1 cellular context compared by ENCODE assay signal in the genomic region with DNA sequence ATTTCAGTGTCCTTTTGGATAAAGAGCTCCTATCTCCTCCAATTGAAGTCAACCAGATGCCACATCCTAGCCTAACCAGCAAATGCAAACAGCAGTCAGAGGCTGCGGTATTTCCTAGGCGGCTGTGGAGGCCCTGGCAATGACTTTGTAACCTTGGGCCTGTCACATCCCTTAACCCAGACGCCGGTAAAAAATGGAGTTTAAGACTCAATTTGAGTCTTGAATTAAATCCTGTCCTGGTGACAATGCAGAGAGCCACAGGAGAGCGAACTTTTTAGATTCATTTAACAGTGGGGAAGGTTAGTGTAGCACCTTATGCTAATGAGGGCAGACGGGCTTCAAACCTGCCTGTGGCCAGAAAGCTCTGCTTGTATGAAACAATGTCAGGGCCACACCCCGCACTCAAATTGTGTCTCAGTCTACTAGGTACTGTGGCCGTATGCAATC.
TF ChIP-seq lines count a peak whose summit lies in the region.

No MANE protein-coding gene starts in this region.

TF ChIP-seq in HCT116, 20 proteins besides CTCF, POLR2A, EP300 and RAD21 (continued from another document):
- TF ChIP-seq, protein P1, sequence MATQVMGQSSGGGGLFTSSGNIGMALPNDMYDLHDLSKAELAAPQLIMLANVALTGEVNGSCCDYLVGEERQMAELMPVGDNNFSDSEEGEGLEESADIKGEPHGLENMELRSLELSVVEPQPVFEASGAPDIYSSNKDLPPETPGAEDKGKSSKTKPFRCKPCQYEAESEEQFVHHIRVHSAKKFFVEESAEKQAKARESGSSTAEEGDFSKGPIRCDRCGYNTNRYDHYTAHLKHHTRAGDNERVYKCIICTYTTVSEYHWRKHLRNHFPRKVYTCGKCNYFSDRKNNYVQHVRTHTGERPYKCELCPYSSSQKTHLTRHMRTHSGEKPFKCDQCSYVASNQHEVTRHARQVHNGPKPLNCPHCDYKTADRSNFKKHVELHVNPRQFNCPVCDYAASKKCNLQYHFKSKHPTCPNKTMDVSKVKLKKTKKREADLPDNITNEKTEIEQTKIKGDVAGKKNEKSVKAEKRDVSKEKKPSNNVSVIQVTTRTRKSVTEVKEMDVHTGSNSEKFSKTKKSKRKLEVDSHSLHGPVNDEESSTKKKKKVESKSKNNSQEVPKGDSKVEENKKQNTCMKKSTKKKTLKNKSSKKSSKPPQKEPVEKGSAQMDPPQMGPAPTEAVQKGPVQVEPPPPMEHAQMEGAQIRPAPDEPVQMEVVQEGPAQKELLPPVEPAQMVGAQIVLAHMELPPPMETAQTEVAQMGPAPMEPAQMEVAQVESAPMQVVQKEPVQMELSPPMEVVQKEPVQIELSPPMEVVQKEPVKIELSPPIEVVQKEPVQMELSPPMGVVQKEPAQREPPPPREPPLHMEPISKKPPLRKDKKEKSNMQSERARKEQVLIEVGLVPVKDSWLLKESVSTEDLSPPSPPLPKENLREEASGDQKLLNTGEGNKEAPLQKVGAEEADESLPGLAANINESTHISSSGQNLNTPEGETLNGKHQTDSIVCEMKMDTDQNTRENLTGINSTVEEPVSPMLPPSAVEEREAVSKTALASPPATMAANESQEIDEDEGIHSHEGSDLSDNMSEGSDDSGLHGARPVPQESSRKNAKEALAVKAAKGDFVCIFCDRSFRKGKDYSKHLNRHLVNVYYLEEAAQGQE (IDR thresholded peaks at IDR 0.05; ENCODE audit: low read depth): no peak
- TF ChIP-seq ZFX (IDR thresholded peaks at IDR 0.05): no peak
